Comparison of ENCODE assay signal across 15 cellular contexts in genomic region chr5:142568271-142568995, GRCh38.
DNase-seq lines count a peak whose midpoint lies in the region; ATAC-seq and TF ChIP-seq lines count a peak whose summit lies in the region.
"Had no signal": no experiment of that assay in that cellular context is flagged by ENCODE, and none has a peak within 500 bp of the region (broad histone marks: within the 10 kb centered on the region; RNA-seq: fewer than 3 reads in every experiment).

No MANE protein-coding gene starts in this region.

- H3K27ac ChIP-seq in SK-N-SH (ENCODE audit: low read depth in 2 of 2, low read length in 1 of 2) (no peak overlapping the region; a peak in 1 of 4 replicates), SJCRH30 (no peak overlapping the region)
- H3K27ac ChIP-seq: 22Rv1, parathyroid adenoma had no signal

- no peaks in the 10 kb centered on the region for H3F3A ChIP-seq in SK-N-SH (replicated peaks; ENCODE audit: insufficient read depth)

- no peak overlapping the region for H3K4me2 ChIP-seq in SK-N-SH

- intact Hi-C loops in Right ventricle myocardium inferior (cut with DNase I) = no loop called here

- H3K27me3 ChIP-seq in SK-N-SH (ENCODE audit: insufficient read depth) (no peaks in the 10 kb centered on the region), SJCRH30 (no peaks in the 10 kb centered on the region)

- 0 out of 2 replicates have a peak overlapping the region, but pooled peaks have one; percentile 15 for H2AFZ ChIP-seq in SK-N-SH (ENCODE audit: low read depth)

- no peak for TF ChIP-seq RAD21 in SK-N-SH (IDR thresholded peaks at IDR 0.05; ENCODE audit: low read length)

- H3K4me1 ChIP-seq in SK-N-SH (ENCODE audit: control insufficient read depth in 1 of 2, insufficient read depth in 2 of 2, low read depth in 1 of 2, low read length in 1 of 2) (peaks cover 3 to 5% of the 10 kb centered on the region in 2 experiments; a peak in 2 of 4 replicates), SJCRH30 (no peaks in the 10 kb centered on the region)
- H3K4me1 ChIP-seq: parathyroid adenoma had no signal

- DNase-seq in SK-N-SH = no peak
- no peak for DNase-seq in Right ventricle myocardium inferior (ENCODE audit: missing footprints)
- DNase-seq in nephron progenitor cell = peak; percentile 51
- DNase-seq in SJCRH30 = no peak
- no peak for DNase-seq in activated T-cell treated with anti-CD3 and anti-CD28 coated beads, Interleukin-2, amount 50 U/mL, for 24 hours
- no peak for DNase-seq in activated naive CD4-positive, alpha-beta T cell treated with anti-CD3 and anti-CD28 coated beads, Interleukin-2, amount 10 ng/mL, durations not matched to agents 7 days and 5 days
- DNase-seq: Calu3, erythroblast, left colon, NCI-H1436 treated with DMSO at 0.1 percent for 48 hours, NCI-H526 had no signal

- H3K9me2 ChIP-seq in SK-N-SH = no peaks in the 10 kb centered on the region

- TF ChIP-seq CTCF in SK-N-SH (IDR thresholded peaks at IDR 0.05) (no peak), nephron progenitor cell (IDR thresholded peaks at IDR 0.05) (no peak)

- peaks cover 71% of the 10 kb centered on the region for H3K4me1 Mint-ChIP-seq in nephron progenitor cell
- H3K4me1 Mint-ChIP-seq in activated T-cell treated with anti-CD3 and anti-CD28 coated beads, Interleukin-2, amount 50 U/mL, for 24 hours (ENCODE audit: low read depth) = no peaks in the 10 kb centered on the region
- H3K4me1 Mint-ChIP-seq in activated naive CD4-positive, alpha-beta T cell treated with anti-CD3 and anti-CD28 coated beads, Interleukin-2, amount 10 ng/mL, durations not matched to agents 7 days and 5 days = no peaks in the 10 kb centered on the region

- H3K9ac ChIP-seq in SK-N-SH = no peak overlapping the region
- H3K9ac ChIP-seq: parathyroid adenoma had no signal

- POLR2A ChIA-PET in SK-N-SH (lab: Yijun Ruan, JAX) = interaction anchor here (0.6 kb wide), 1 partner anchor 133 kb away, joined by 4 read pairs; no protein-coding TSS in a partner anchor

- ATAC-seq in SK-N-SH treated with all-trans-retinoic acid at 6 μM for 48 hours (no peak), Right ventricle myocardium inferior (peak; percentile 50)
- no peak for ATAC-seq in activated CD4-positive, CD25-positive, alpha-beta regulatory T cell treated with anti-CD3 and anti-CD28 coated beads, Interleukin-2, amount 50 U/mL, for 24 hours
- ATAC-seq: left colon had no signal

- no peak overlapping the region for H3K4me3 ChIP-seq in SK-N-SH (ENCODE audit: low read depth in 2 of 2, low read length in 1 of 2)
- no peak overlapping the region for H3K4me3 ChIP-seq in SJCRH30

- peaks cover 5% of the 10 kb centered on the region for H3K27me3 Mint-ChIP-seq in nephron progenitor cell (ENCODE audit: low read depth, poor library complexity)
- H3K27me3 Mint-ChIP-seq in activated T-cell treated with anti-CD3 and anti-CD28 coated beads, Interleukin-2, amount 50 U/mL, for 24 hours = no peaks in the 10 kb centered on the region
- peaks cover 5% of the 10 kb centered on the region for H3K27me3 Mint-ChIP-seq in activated naive CD4-positive, alpha-beta T cell treated with anti-CD3 and anti-CD28 coated beads, Interleukin-2, amount 10 ng/mL, durations not matched to agents 7 days and 5 days

- H3K36me3 Mint-ChIP-seq in nephron progenitor cell (ENCODE audit: low read depth) = peaks cover 3% of the 10 kb centered on the region
- no peaks in the 10 kb centered on the region for H3K36me3 Mint-ChIP-seq in activated T-cell treated with anti-CD3 and anti-CD28 coated beads, Interleukin-2, amount 50 U/mL, for 24 hours (ENCODE audit: low read depth)
- no peaks in the 10 kb centered on the region for H3K36me3 Mint-ChIP-seq in activated naive CD4-positive, alpha-beta T cell treated with anti-CD3 and anti-CD28 coated beads, Interleukin-2, amount 10 ng/mL, durations not matched to agents 7 days and 5 days

- peak overlapping the region; percentile 99 for H3K27ac Mint-ChIP-seq in nephron progenitor cell
- H3K27ac Mint-ChIP-seq in activated T-cell treated with anti-CD3 and anti-CD28 coated beads, Interleukin-2, amount 50 U/mL, for 24 hours = no peak overlapping the region
- H3K27ac Mint-ChIP-seq in activated naive CD4-positive, alpha-beta T cell treated with anti-CD3 and anti-CD28 coated beads, Interleukin-2, amount 10 ng/mL, durations not matched to agents 7 days and 5 days = no peak overlapping the region

- H3K9me3 ChIP-seq in SK-N-SH = no peaks in the 10 kb centered on the region
- H3K9me3 ChIP-seq in SJCRH30 (replicated peaks) = no peaks in the 10 kb centered on the region

- no peak for TF ChIP-seq EP300 in SK-N-SH (IDR thresholded peaks at IDR 0.05; ENCODE audit: borderline replicate concordance in 1 of 2, low read depth in 1 of 2, low read length in 1 of 2)

- H4K20me1 ChIP-seq in SK-N-SH (ENCODE audit: insufficient read depth) = no peaks in the 10 kb centered on the region

- peaks cover 3% of the 10 kb centered on the region for H3K9me3 Mint-ChIP-seq in nephron progenitor cell
- no peaks in the 10 kb centered on the region for H3K9me3 Mint-ChIP-seq in activated T-cell treated with anti-CD3 and anti-CD28 coated beads, Interleukin-2, amount 50 U/mL, for 24 hours
- H3K9me3 Mint-ChIP-seq in activated naive CD4-positive, alpha-beta T cell treated with anti-CD3 and anti-CD28 coated beads, Interleukin-2, amount 10 ng/mL, durations not matched to agents 7 days and 5 days = no peaks in the 10 kb centered on the region

- H3K79me2 ChIP-seq in SK-N-SH (ENCODE audit: insufficient read depth) = no peaks in the 10 kb centered on the region
- H3K79me2 ChIP-seq: parathyroid adenoma had no signal

- CTCF ChIA-PET in SK-N-SH (lab: Yijun Ruan, JAX) = interaction anchor here (1.2 to 1.4 kb wide), 2 partner anchors 18 to 87 kb away, joined by 3 to 6 read pairs; no protein-coding TSS in a partner anchor
- CTCF ChIA-PET in activated naive CD4-positive, alpha-beta T cell treated with anti-CD3 and anti-CD28 coated beads, Interleukin-2, amount 10 ng/mL, durations not matched to agents 7 days and 5 days (lab: Charles Lee) = no interaction called here

- no peaks in the 10 kb centered on the region for H3K36me3 ChIP-seq in SK-N-SH (replicated peaks in 1 of 2; ENCODE audit: control insufficient read depth in 1 of 2, insufficient read depth in 2 of 2, low read length in 1 of 2)
- H3K36me3 ChIP-seq in SJCRH30 = no peaks in the 10 kb centered on the region

- 87% methylated on average over 10 of the region's 10 CpGs for WGBS in SK-N-SH (ENCODE audit: low lambda C conversion rate)

- H3K4me3 Mint-ChIP-seq in nephron progenitor cell = no peak overlapping the region
- H3K4me3 Mint-ChIP-seq in activated T-cell treated with anti-CD3 and anti-CD28 coated beads, Interleukin-2, amount 50 U/mL, for 24 hours = no peak overlapping the region
- H3K4me3 Mint-ChIP-seq in activated naive CD4-positive, alpha-beta T cell treated with anti-CD3 and anti-CD28 coated beads, Interleukin-2, amount 10 ng/mL, durations not matched to agents 7 days and 5 days = no peak overlapping the region

TF ChIP-seq in SK-N-SH, 30 proteins besides CTCF, POLR2A, EP300 and RAD21 (continues in another document):
- TF ChIP-seq USF2 (IDR thresholded peaks at IDR 0.05; ENCODE audit: borderline replicate concordance, low read depth, low read length) (no peak), RFX5 (IDR thresholded peaks at IDR 0.05; ENCODE audit: low read length) (no peak), YY1 (IDR thresholded peaks at IDR 0.05; ENCODE audit: low read depth) (no peak), JUND (IDR thresholded peaks at IDR 0.05) (no peak), TCF12 (IDR thresholded peaks at IDR 0.05) (no peak)

TF ChIP-seq in SK-N-SH treated with all-trans-retinoic acid at 6 μM for 48 hours, 23 proteins besides CTCF, POLR2A, EP300 and RAD21 (continues in another document):
- TF ChIP-seq ARNTL (CRISPR knock-in tag; IDR thresholded peaks at IDR 0.05; ENCODE audit: borderline replicate concordance, low read depth) = no peak
- no peak for TF ChIP-seq CSRNP3 (CRISPR knock-in tag; IDR thresholded peaks at IDR 0.05)
- no peak for TF ChIP-seq ISL1 (CRISPR knock-in tag; IDR thresholded peaks at IDR 0.05)
- no peak for TF ChIP-seq CSDC2 (CRISPR knock-in tag; IDR thresholded peaks at IDR 0.05)
- no peak for TF ChIP-seq ZFP3 (CRISPR knock-in tag; IDR thresholded peaks at IDR 0.05)
- TF ChIP-seq ZC3H10 (CRISPR knock-in tag; IDR thresholded peaks at IDR 0.05) = no peak
- TF ChIP-seq BACH2 (CRISPR knock-in tag; IDR thresholded peaks at IDR 0.05; ENCODE audit: borderline replicate concordance) = no peak
- TF ChIP-seq PPARA (CRISPR knock-in tag; IDR thresholded peaks at IDR 0.05; ENCODE audit: borderline replicate concordance) = no peak
- no peak for TF ChIP-seq SNAI2 (CRISPR knock-in tag; IDR thresholded peaks at IDR 0.05)
- no peak for TF ChIP-seq TCF4 (CRISPR knock-in tag; IDR thresholded peaks at IDR 0.05; ENCODE audit: borderline replicate concordance)
- no peak for TF ChIP-seq RARB (CRISPR knock-in tag; IDR thresholded peaks at IDR 0.05)
- no peak for TF ChIP-seq ZFP30 (CRISPR knock-in tag; IDR thresholded peaks at IDR 0.05)
- no peak for TF ChIP-seq PATZ1 (CRISPR knock-in tag; IDR thresholded peaks at IDR 0.05; ENCODE audit: borderline replicate concordance)
